Comparison of ENCODE assay signal across 11 cellular contexts in the genomic region with DNA sequence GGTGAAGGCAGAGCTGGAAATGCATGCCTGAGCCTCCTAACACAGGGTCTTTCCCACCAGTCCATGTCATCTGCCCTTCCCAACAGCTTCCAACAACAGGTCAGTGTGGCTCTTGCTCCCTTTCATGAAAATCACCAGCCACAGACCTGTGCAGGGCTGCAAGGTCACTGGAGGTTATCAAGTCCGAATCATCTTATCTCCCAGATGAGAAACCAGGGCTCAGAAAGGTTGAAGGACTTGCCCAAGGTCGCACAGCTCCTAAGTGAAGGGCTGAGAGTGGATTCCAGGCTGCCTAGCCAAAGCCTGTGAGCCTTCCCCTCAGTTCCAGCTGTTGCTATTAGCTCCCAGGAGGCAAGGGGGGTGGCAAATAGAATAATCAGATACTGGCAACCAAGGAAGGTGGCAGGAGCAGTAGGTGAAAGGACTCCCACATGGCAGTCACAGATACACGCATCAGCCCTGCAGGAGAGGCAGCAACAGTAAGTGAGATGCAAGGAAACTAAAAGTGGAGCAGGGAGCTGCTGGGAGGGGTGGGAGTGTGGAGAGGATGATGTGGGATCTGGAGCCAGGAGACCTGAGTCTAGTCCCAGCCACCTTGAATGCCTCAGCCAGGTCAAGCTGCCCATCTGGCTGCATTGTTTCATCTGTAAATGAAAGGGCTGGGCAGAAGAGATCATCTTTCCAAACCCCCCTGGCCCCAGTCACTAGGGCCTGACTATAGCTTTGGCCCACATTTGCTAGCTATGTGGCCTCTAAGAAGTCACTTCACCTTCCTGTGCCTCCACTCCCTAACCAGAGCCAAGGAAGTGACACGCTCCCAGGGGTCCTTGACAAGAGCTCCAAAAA.
A peak's percentile ranks its signal among the peaks of the same experiment; 100 is the strongest.
DNase-seq lines count a peak whose midpoint lies in the region; ATAC-seq and TF ChIP-seq lines count a peak whose summit lies in the region.
"Had no signal": no experiment of that assay in that cellular context is flagged by ENCODE, and none has a peak within 500 bp of the region (broad histone marks: within the 10 kb centered on the region; RNA-seq: fewer than 3 reads in every experiment).

No MANE protein-coding gene starts in this region.

- peaks cover 5% of the 10 kb centered on the region for H3K36me3 Mint-ChIP-seq in activated naive CD8-positive, alpha-beta T cell treated with anti-CD3 and anti-CD28 coated beads, Interleukin-2, amount 10 ng/mL, durations not matched to agents 7 days and 5 days
- no peaks in the 10 kb centered on the region for H3K36me3 Mint-ChIP-seq in activated naive CD8-positive, alpha-beta T cell treated with anti-CD3 and anti-CD28 coated beads, Interleukin-2, amount 50 U/mL, for 24 hours (ENCODE audit: low read depth)
- peaks cover 0 to 13% (median 0%) of the 10 kb centered on the region in 3 donors for H3K36me3 Mint-ChIP-seq in naive thymus-derived CD8-positive, alpha-beta T cell

- ATAC-seq in activated naive CD8-positive, alpha-beta T cell treated with anti-CD3 and anti-CD28 coated beads, Interleukin-2, amount 10 ng/mL, durations not matched to agents 7 days and 5 days (ENCODE audit: low read depth), result no peak
- no peak for ATAC-seq in activated naive CD8-positive, alpha-beta T cell treated with anti-CD3 and anti-CD28 coated beads, Interleukin-2, amount 50 U/mL, for 24 hours
- ATAC-seq in naive thymus-derived CD8-positive, alpha-beta T cell, result no peak

- in situ Hi-C loops in transverse colon (cut with MboI; ENCODE audit: low pct_ligation_motif_present in 1 of 4, low pct_unique_long_range_greater_than_20kb in 1 of 4, low sequenced_read_pairs in 3 of 4), result no loop called here

- H3K27me3 ChIP-seq in transverse colon (no peaks in the 10 kb centered on the region), ascending aorta (no peaks in the 10 kb centered on the region)
- no peaks in the 10 kb centered on the region for H3K27me3 ChIP-seq in effector memory CD4-positive, alpha-beta T cell (replicated peaks; ENCODE audit: control insufficient read depth, insufficient read depth, low read length, poor library complexity, severe bottlenecking)

- no peaks in the 10 kb centered on the region for H3K9me3 Mint-ChIP-seq in activated naive CD8-positive, alpha-beta T cell treated with anti-CD3 and anti-CD28 coated beads, Interleukin-2, amount 10 ng/mL, durations not matched to agents 7 days and 5 days
- no peaks in the 10 kb centered on the region for H3K9me3 Mint-ChIP-seq in activated naive CD8-positive, alpha-beta T cell treated with anti-CD3 and anti-CD28 coated beads, Interleukin-2, amount 50 U/mL, for 24 hours
- H3K9me3 Mint-ChIP-seq in naive thymus-derived CD8-positive, alpha-beta T cell, result no peaks in the 10 kb centered on the region
- H3K9me3 Mint-ChIP-seq: T-helper 2 cell treated with Interferon-gamma antibody and Interleukin-4, amounts not matched to agents 5 μg/mL and 100 μg/mL, for 36 hours had no signal

- no peak for DNase-seq in activated naive CD8-positive, alpha-beta T cell treated with anti-CD3 and anti-CD28 coated beads, Interleukin-2, amount 10 ng/mL, durations not matched to agents 7 days and 5 days
- DNase-seq in activated naive CD8-positive, alpha-beta T cell treated with anti-CD3 and anti-CD28 coated beads, Interleukin-2, amount 50 U/mL, for 24 hours, result no peak
- DNase-seq in naive thymus-derived CD8-positive, alpha-beta T cell, result no peak
- DNase-seq in transverse colon (no peak), SKM-1 treated with dmso at 0.1 percent for 144 hours (lab: John Stamatoyannopoulos, UW; ENCODE audit: unreplicated experiment) (no peak), ascending aorta (ENCODE audit: low spot score in 2 of 2) (no peak)
- DNase-seq in effector memory CD4-positive, alpha-beta T cell, result no peak
- DNase-seq: erythroblast had no signal

- TF ChIP-seq POLR2A in transverse colon (IDR thresholded peaks at IDR 0.05), result no peak

- H3K27ac ChIP-seq in angular gyrus (ENCODE audit: low read depth, low read length), result peak overlapping the region; percentile 62
- peak overlapping the region; percentile 0 to 90 (median 84) for H3K27ac ChIP-seq in transverse colon
- no peak overlapping the region for H3K27ac ChIP-seq in ascending aorta
- H3K27ac ChIP-seq in effector memory CD4-positive, alpha-beta T cell (ENCODE audit: insufficient read depth, low read length, poor library complexity, severe bottlenecking), result no peak overlapping the region

- no peak overlapping the region for H3K4me3 Mint-ChIP-seq in activated naive CD8-positive, alpha-beta T cell treated with anti-CD3 and anti-CD28 coated beads, Interleukin-2, amount 10 ng/mL, durations not matched to agents 7 days and 5 days
- no peak overlapping the region for H3K4me3 Mint-ChIP-seq in activated naive CD8-positive, alpha-beta T cell treated with anti-CD3 and anti-CD28 coated beads, Interleukin-2, amount 50 U/mL, for 24 hours
- H3K4me3 Mint-ChIP-seq in naive thymus-derived CD8-positive, alpha-beta T cell, result peak overlapping the region in 5 of 10 donors; percentile 10 to 65 (median 23)
- H3K4me3 Mint-ChIP-seq: T-helper 2 cell treated with Interferon-gamma antibody and Interleukin-4, amounts not matched to agents 5 μg/mL and 100 μg/mL, for 36 hours had no signal

- peaks cover 45 to 92% (median 58%) of the 10 kb centered on the region in 4 donors for H3K4me1 ChIP-seq in transverse colon
- H3K4me1 ChIP-seq in ascending aorta, result peaks cover 15 to 61% of the 10 kb centered on the region in 2 donors
- H3K4me1 ChIP-seq in effector memory CD4-positive, alpha-beta T cell (ENCODE audit: control insufficient read depth, insufficient read depth, low read length, poor library complexity, severe bottlenecking), result peaks cover 5% of the 10 kb centered on the region

- no peak for TF ChIP-seq EP300 in transverse colon (IDR thresholded peaks at IDR 0.05; ENCODE audit: low read depth)

- H3K4me3 ChIP-seq in transverse colon, result no peak overlapping the region
- no peak overlapping the region for H3K4me3 ChIP-seq in ascending aorta
- no peak overlapping the region for H3K4me3 ChIP-seq in effector memory CD4-positive, alpha-beta T cell (ENCODE audit: insufficient read depth, low read depth, low read length, poor library complexity, severe bottlenecking)
- H3K4me3 ChIP-seq: HAP-1 had no signal

- POLR2A ChIA-PET in activated naive CD8-positive, alpha-beta T cell treated with anti-CD3 and anti-CD28 coated beads, Interleukin-2, amount 10 ng/mL, durations not matched to agents 7 days and 5 days (lab: Charles Lee), result no interaction called here
- POLR2A ChIA-PET in naive thymus-derived CD8-positive, alpha-beta T cell (lab: Charles Lee), result interaction anchor here (0.6 kb wide), 1 partner anchor 505 kb away, joined by 8 read pairs; no protein-coding TSS in a partner anchor

- H3K27ac Mint-ChIP-seq in activated naive CD8-positive, alpha-beta T cell treated with anti-CD3 and anti-CD28 coated beads, Interleukin-2, amount 10 ng/mL, durations not matched to agents 7 days and 5 days, result peak overlapping the region; percentile 38
- H3K27ac Mint-ChIP-seq in activated naive CD8-positive, alpha-beta T cell treated with anti-CD3 and anti-CD28 coated beads, Interleukin-2, amount 50 U/mL, for 24 hours, result no peak overlapping the region
- H3K27ac Mint-ChIP-seq in naive thymus-derived CD8-positive, alpha-beta T cell, result peak overlapping the region in 9 of 10 donors; percentile 12 to 79 (median 67)
- H3K27ac Mint-ChIP-seq: T-helper 2 cell treated with Interferon-gamma antibody and Interleukin-4, amounts not matched to agents 5 μg/mL and 100 μg/mL, for 36 hours had no signal

- intact Hi-C loops in transverse colon (cut with DNase I; ENCODE audit: low total_unique reads) (loop anchor here (10.0 kb wide), 1 partner anchor 57 kb away; no protein-coding TSS in a partner anchor), ascending aorta (cut with DNase I) (no loop called here)

- H3K36me3 ChIP-seq in transverse colon, result no peaks in the 10 kb centered on the region
- H3K36me3 ChIP-seq in ascending aorta, result no peaks in the 10 kb centered on the region
- H3K36me3 ChIP-seq in effector memory CD4-positive, alpha-beta T cell (ENCODE audit: control insufficient read depth, insufficient read depth, low read length), result no peaks in the 10 kb centered on the region
- H3K36me3 ChIP-seq: HAP-1 had no signal

- no peaks in the 10 kb centered on the region for H3K27me3 Mint-ChIP-seq in activated naive CD8-positive, alpha-beta T cell treated with anti-CD3 and anti-CD28 coated beads, Interleukin-2, amount 10 ng/mL, durations not matched to agents 7 days and 5 days
- H3K27me3 Mint-ChIP-seq in activated naive CD8-positive, alpha-beta T cell treated with anti-CD3 and anti-CD28 coated beads, Interleukin-2, amount 50 U/mL, for 24 hours, result no peaks in the 10 kb centered on the region
- no peaks in the 10 kb centered on the region for H3K27me3 Mint-ChIP-seq in naive thymus-derived CD8-positive, alpha-beta T cell

- no peak for TF ChIP-seq CTCF in transverse colon (IDR thresholded peaks at IDR 0.05)
- TF ChIP-seq CTCF in ascending aorta (IDR thresholded peaks at IDR 0.05), result no peak

- no peaks in the 10 kb centered on the region for H3K9me3 ChIP-seq in transverse colon
- no peaks in the 10 kb centered on the region for H3K9me3 ChIP-seq in ascending aorta
- H3K9me3 ChIP-seq in effector memory CD4-positive, alpha-beta T cell (ENCODE audit: control insufficient read depth, low read length), result no peaks in the 10 kb centered on the region
- H3K9me3 ChIP-seq: HAP-1 had no signal

- WGBS in transverse colon (ENCODE audit: low coverage in 1 of 2), 2 donors, result 88 to 100% methylated on average over 1 to 4 of the region's 4 CpGs

- H3K4me1 Mint-ChIP-seq in activated naive CD8-positive, alpha-beta T cell treated with anti-CD3 and anti-CD28 coated beads, Interleukin-2, amount 10 ng/mL, durations not matched to agents 7 days and 5 days, result peaks cover 25% of the 10 kb centered on the region
- H3K4me1 Mint-ChIP-seq in activated naive CD8-positive, alpha-beta T cell treated with anti-CD3 and anti-CD28 coated beads, Interleukin-2, amount 50 U/mL, for 24 hours, result peaks cover 19% of the 10 kb centered on the region
- peaks cover 34 to 94% (median 84%) of the 10 kb centered on the region in 4 donors for H3K4me1 Mint-ChIP-seq in naive thymus-derived CD8-positive, alpha-beta T cell

Comparison
In these comparisons a context has a peak if more than half of its experiments do, and no peak if none do; other contexts are left out.
1. H3K27ac ChIP-seq: peak in angular gyrus (single experiment) and transverse colon (4 of 4); none in ascending aorta (0 of 2) and effector memory CD4-positive, alpha-beta T cell (single experiment).